1 cellular context compared by ENCODE assay signal in genomic region chr11:45827123-45827522, GRCh38.
TF ChIP-seq lines count a peak whose summit lies in the region.

No MANE protein-coding gene starts in this region.

TF ChIP-seq in K562, 482 proteins besides CTCF, POLR2A, EP300 and RAD21 (continued from another document):
- TF ChIP-seq ZNF609 (CRISPR knock-in tag; IDR thresholded peaks at IDR 0.05; ENCODE audit: borderline replicate concordance), result no peak
- no peak for TF ChIP-seq CCAR2 (IDR thresholded peaks at IDR 0.05; ENCODE audit: low read depth, low read length)
